Comparison of ENCODE assay signal across 19 cellular contexts in genomic region chr3:127815641-127816605, GRCh38. TPM values are rescaled to one million over a fixed set of nuclear protein-coding genes. Genes with fewer than 3 reads are reported as not detected.
A peak's percentile ranks its signal among the peaks of the same experiment; 100 is the strongest.
DNase-seq lines count a peak whose midpoint lies in the region; ATAC-seq, FAIRE-seq and TF ChIP-seq lines count a peak whose summit lies in the region.
"Had no signal": no experiment of that assay in that cellular context is flagged by ENCODE, and none has a peak within 500 bp of the region (broad histone marks: within the 10 kb centered on the region; RNA-seq: fewer than 3 reads in every experiment).

No MANE protein-coding gene starts in this region.

- H3K4me2 ChIP-seq in A549: no peak overlapping the region
- no peak overlapping the region for H3K4me2 ChIP-seq in neural progenitor cell

- H3K4me3 ChIP-seq in A549 (no peak overlapping the region), duodenal mucosa (ENCODE audit: low read depth in 1 of 2, low read length in 2 of 2) (peak overlapping the region; percentile 18 to 32), neural progenitor cell (no peak overlapping the region)
- H3K4me3 ChIP-seq: K562, spleen had no signal

- no peak for TF ChIP-seq POLR2A in A549 (IDR thresholded peaks at IDR 0.05; ENCODE audit: low read length)

- no peaks in the 10 kb centered on the region for H3K79me2 ChIP-seq in neural progenitor cell (ENCODE audit: low read depth)

- POLR2A ChIA-PET in A549 (lab: Yijun Ruan, JAX): no interaction called here
- POLR2A ChIA-PET in activated CD4-positive, alpha-beta memory T cell treated with anti-CD3 and anti-CD28 coated beads, Interleukin-2, amount 10 ng/mL, durations not matched to agents 7 days and 5 days (lab: Charles Lee): no interaction called here

- no peak for TF ChIP-seq RAD21 in A549 (conservative IDR thresholded peaks at IDR 0.05 in 1 of 2, IDR thresholded peaks at IDR 0.05 in 1 of 2)

- TF ChIP-seq CTCF in A549 (IDR thresholded peaks at IDR 0.05) (no peak), HFFc6 (IDR thresholded peaks at IDR 0.05) (no peak), nephron (IDR thresholded peaks at IDR 0.05; ENCODE audit: unreplicated experiment in 3 of 3) (no peak), neural progenitor cell (IDR thresholded peaks at IDR 0.05) (no peak)

- ATAC-seq in A549 (no peak), GM18858 (IDR thresholded peaks at IDR 0.05; ENCODE audit: unreplicated experiment) (no peak)
- ATAC-seq: activated naive CD4-positive, alpha-beta T cell treated with anti-CD3 and anti-CD28 coated beads, Interleukin-2, amount 50 U/mL, for 72 hours; K562 had no signal

- peak overlapping the region; percentile 67 to 95; a peak in 5 of 6 replicates for H3K27ac ChIP-seq in A549
- H3K27ac ChIP-seq in duodenal mucosa (ENCODE audit: low read depth, low read length): peak overlapping the region; percentile 71
- no peak overlapping the region for H3K27ac ChIP-seq in neural progenitor cell
- H3K27ac ChIP-seq: neutrophil had no signal

- WGBS in A549 (ENCODE audit: missing lambda C conversion rate): 89% methylated on average over 21 of the region's 23 CpGs

- no peak overlapping the region for H3K4me3 Mint-ChIP-seq in HFFc6
- peak overlapping the region in 1 of 3 experiments; percentile 3 for H3K4me3 Mint-ChIP-seq in nephron
- no peak overlapping the region for H3K4me3 Mint-ChIP-seq in activated CD4-positive, alpha-beta memory T cell treated with anti-CD3 and anti-CD28 coated beads, Interleukin-2, amount 10 ng/mL, durations not matched to agents 7 days and 5 days
- H3K4me3 Mint-ChIP-seq in neural progenitor cell: no peak overlapping the region
- H3K4me3 Mint-ChIP-seq: T-helper 2 cell treated with Interferon-gamma antibody and Interleukin-4, amounts not matched to agents 5 μg/mL and 100 μg/mL, for 36 hours had no signal

- H4K20me1 ChIP-seq in neural progenitor cell (ENCODE audit: low read depth): no peaks in the 10 kb centered on the region

- H2AFZ ChIP-seq in neural progenitor cell (replicated peaks): no peak overlapping the region

- FAIRE-seq in A549 (lab: Jason Lieb, UNC): no peak
- FAIRE-seq: endothelial cell of umbilical vein, H1, K562 had no signal

- H3K27me3 Mint-ChIP-seq in HFFc6 (ENCODE audit: insufficient read depth): no peaks in the 10 kb centered on the region; the same call in none of the 2 replicates
- peaks cover 10% of the 10 kb centered on the region for H3K27me3 Mint-ChIP-seq in nephron (ENCODE audit: low read depth)
- H3K27me3 Mint-ChIP-seq in activated CD4-positive, alpha-beta memory T cell treated with anti-CD3 and anti-CD28 coated beads, Interleukin-2, amount 10 ng/mL, durations not matched to agents 7 days and 5 days: peaks cover 31% of the 10 kb centered on the region
- H3K27me3 Mint-ChIP-seq in neural progenitor cell (ENCODE audit: insufficient read depth, low read depth): peaks cover 10% of the 10 kb centered on the region

- H3K4me1 ChIP-seq in A549 (peaks cover 47% of the 10 kb centered on the region), duodenal mucosa (ENCODE audit: control insufficient read depth in 1 of 2, insufficient read depth in 2 of 2, low read length in 2 of 2) (peaks cover 66 to 70% of the 10 kb centered on the region in 2 donors), neural progenitor cell (no peaks in the 10 kb centered on the region)

- CTCF ChIA-PET in A549 (lab: Yijun Ruan, JAX): no interaction called here
- CTCF ChIA-PET in activated CD4-positive, alpha-beta memory T cell treated with anti-CD3 and anti-CD28 coated beads, Interleukin-2, amount 10 ng/mL, durations not matched to agents 7 days and 5 days (lab: Charles Lee): no interaction called here

- H3K9me3 ChIP-seq in A549: no peaks in the 10 kb centered on the region
- H3K9me3 ChIP-seq in duodenal mucosa (ENCODE audit: control insufficient read depth in 1 of 2, low read length in 2 of 2): no peaks in the 10 kb centered on the region
- no peaks in the 10 kb centered on the region for H3K9me3 ChIP-seq in neural progenitor cell (ENCODE audit: low read depth)
- H3K9me3 ChIP-seq: neutrophil, spleen had no signal

- DNase-seq in A549 (ENCODE audit: low read depth in 1 of 2, low spot score in 1 of 2): no peak
- no peak for DNase-seq in HFFc6
- DNase-seq in activated CD4-positive, alpha-beta memory T cell treated with anti-CD3 and anti-CD28 coated beads, Interleukin-2, amount 10 ng/mL, durations not matched to agents 7 days and 5 days: no peak
- no peak for DNase-seq in neural progenitor cell (ENCODE audit: low spot score)
- DNase-seq in retina: no peak
- DNase-seq: activated T-cell treated with anti-CD3 and anti-CD28 coated beads for 4 hours, DMS 273 treated with DMSO at 0.1 percent for 48 hours, NCI-H774, SIG-M5, spleen had no signal

- TF ChIP-seq EP300 in A549 (IDR thresholded peaks at IDR 0.05): no peak

- H3K9me3 Mint-ChIP-seq in HFFc6: no peaks in the 10 kb centered on the region; the same call in 1 of the 2 replicates
- H3K9me3 Mint-ChIP-seq in nephron: no peaks in the 10 kb centered on the region
- H3K9me3 Mint-ChIP-seq in activated CD4-positive, alpha-beta memory T cell treated with anti-CD3 and anti-CD28 coated beads, Interleukin-2, amount 10 ng/mL, durations not matched to agents 7 days and 5 days: no peaks in the 10 kb centered on the region
- H3K9me3 Mint-ChIP-seq in neural progenitor cell: peaks cover 3% of the 10 kb centered on the region
- H3K9me3 Mint-ChIP-seq: activated naive CD4-positive, alpha-beta T cell treated with anti-CD3 and anti-CD28 coated beads, Interleukin-2, amount 50 U/mL, for 72 hours; T-helper 2 cell treated with Interferon-gamma antibody and Interleukin-4, amounts not matched to agents 5 μg/mL and 100 μg/mL, for 36 hours had no signal

- H3K9ac ChIP-seq in duodenal mucosa (ENCODE audit: low read depth in 1 of 2, low read length in 2 of 2) (peak overlapping the region; percentile 44 to 54), neural progenitor cell (no peak overlapping the region)

- no peaks in the 10 kb centered on the region for H3F3A ChIP-seq in neural progenitor cell (ENCODE audit: low read depth)

- H3K27me3 ChIP-seq in duodenal mucosa (ENCODE audit: control insufficient read depth in 1 of 2, insufficient read depth in 2 of 2, low read length in 2 of 2): no peaks in the 10 kb centered on the region
- H3K27me3 ChIP-seq in neural progenitor cell: peaks cover 14% of the 10 kb centered on the region
- H3K27me3 ChIP-seq: neutrophil had no signal

- H3K36me3 Mint-ChIP-seq in HFFc6 (ENCODE audit: low read depth) (peaks cover 89% of the 10 kb centered on the region), nephron (ENCODE audit: low read depth) (peaks cover 6% of the 10 kb centered on the region), neural progenitor cell (no peaks in the 10 kb centered on the region)
- no peaks in the 10 kb centered on the region for H3K36me3 Mint-ChIP-seq in activated CD4-positive, alpha-beta memory T cell treated with anti-CD3 and anti-CD28 coated beads, Interleukin-2, amount 10 ng/mL, durations not matched to agents 7 days and 5 days (ENCODE audit: low read depth)
- H3K36me3 Mint-ChIP-seq: activated naive CD4-positive, alpha-beta T cell treated with anti-CD3 and anti-CD28 coated beads, Interleukin-2, amount 50 U/mL, for 72 hours had no signal

- H3K27ac Mint-ChIP-seq in HFFc6: peak overlapping the region; percentile 89
- peak overlapping the region; percentile 25 to 77 (median 72) for H3K27ac Mint-ChIP-seq in nephron
- H3K27ac Mint-ChIP-seq in activated CD4-positive, alpha-beta memory T cell treated with anti-CD3 and anti-CD28 coated beads, Interleukin-2, amount 10 ng/mL, durations not matched to agents 7 days and 5 days: no peak overlapping the region
- H3K27ac Mint-ChIP-seq in neural progenitor cell: no peak overlapping the region
- H3K27ac Mint-ChIP-seq: T-helper 2 cell treated with Interferon-gamma antibody and Interleukin-4, amounts not matched to agents 5 μg/mL and 100 μg/mL, for 36 hours had no signal

- H3K36me3 ChIP-seq in duodenal mucosa (ENCODE audit: control insufficient read depth in 1 of 2, insufficient read depth in 2 of 2, low read length in 2 of 2) (peaks cover 0 to 26% of the 10 kb centered on the region in 2 donors), neural progenitor cell (no peaks in the 10 kb centered on the region)

- H3K4me1 Mint-ChIP-seq in HFFc6 (ENCODE audit: low read depth) (peaks cover 57% of the 10 kb centered on the region), nephron (peaks cover 45% of the 10 kb centered on the region), neural progenitor cell (peaks cover 15% of the 10 kb centered on the region)
- peaks cover 4% of the 10 kb centered on the region for H3K4me1 Mint-ChIP-seq in activated CD4-positive, alpha-beta memory T cell treated with anti-CD3 and anti-CD28 coated beads, Interleukin-2, amount 10 ng/mL, durations not matched to agents 7 days and 5 days

TF ChIP-seq in A549, 52 proteins besides CTCF, POLR2A, EP300 and RAD21 (continues in another document):
- no peak for TF ChIP-seq BCL3 (IDR thresholded peaks at IDR 0.05)
- no peak for TF ChIP-seq CHD2 (IDR thresholded peaks at IDR 0.05; ENCODE audit: low read length, partially characterized antibody)

RNA-seq across cellular contexts. Expression of gene MGLL, which starts 6.4 kb away (rescaled TPM):
- polyA plus RNA-seq in A549 (2011; rRNA removed) (38.5 and 40.2 TPM in 2 replicates), A549 (2017; fragmentation: RNase III; extraction: RNeasy Plus Mini Kit Qiagen cat#74134 plus additional on column Dnase treatment) (32.6 to 41.5 TPM (median 34.5 TPM) in 3 replicates)
- 22.0 and 29.9 TPM in 2 replicates for polyA plus RNA-seq in A549 (2012; cell fraction: cytosol; rRNA removed)
- 21.1 and 25.0 TPM in 2 replicates for polyA plus RNA-seq in A549 (2012; cell fraction: nucleus; rRNA removed)
- polyA minus RNA-seq in A549 (2011; rRNA and poly(A)+ RNA removed): 41.6 and 58.3 TPM in 2 replicates
- total RNA-seq in HFFc6 (2021; fragmentation: NEBNext Ultra II Directional; extraction: Animal tissue kit (Norgen Biotek cat#: 25700)): 100 to 1,000 TPM; 128 to 144 (median 129) TPM
- 1 to 10 TPM; 1.5 to 1.7 TPM for total RNA-seq in activated CD4-positive, alpha-beta memory T cell treated with anti-CD3 and anti-CD28 coated beads, Interleukin-2, amount 10 ng/mL, durations not matched to agents 7 days and 5 days
- total RNA-seq in neural progenitor cell (ENCODE audit: low replicate concordance): 0.12 and 0.15 TPM in 2 replicates

Comparison
In these comparisons a context has a peak if more than half of its experiments do, and no peak if none do; other contexts are left out.
1. H3K4me3 ChIP-seq: peak in duodenal mucosa (2 of 2); none in A549 (single experiment) and neural progenitor cell (single experiment).
2. H3K27ac Mint-ChIP-seq: peak in HFFc6 (single experiment) and nephron (3 of 3); none in activated CD4-positive, alpha-beta memory T cell treated with anti-CD3 and anti-CD28 coated beads, Interleukin-2, amount 10 ng/mL, durations not matched to agents 7 days and 5 days (single experiment) and neural progenitor cell (single experiment).
3. RNA of gene MGLL, which starts 6.4 kb away (total RNA-seq): 128 to 144 TPM in HFFc6; 1.5 to 1.7 TPM in activated CD4-positive, alpha-beta memory T cell treated with anti-CD3 and anti-CD28 coated beads, Interleukin-2, amount 10 ng/mL, durations not matched to agents 7 days and 5 days and 0.12 to 0.15 TPM in neural progenitor cell; every median in the first group is over 10 times any median in the second.